ENCODE assay signal across 8 cellular contexts in the genomic region with DNA sequence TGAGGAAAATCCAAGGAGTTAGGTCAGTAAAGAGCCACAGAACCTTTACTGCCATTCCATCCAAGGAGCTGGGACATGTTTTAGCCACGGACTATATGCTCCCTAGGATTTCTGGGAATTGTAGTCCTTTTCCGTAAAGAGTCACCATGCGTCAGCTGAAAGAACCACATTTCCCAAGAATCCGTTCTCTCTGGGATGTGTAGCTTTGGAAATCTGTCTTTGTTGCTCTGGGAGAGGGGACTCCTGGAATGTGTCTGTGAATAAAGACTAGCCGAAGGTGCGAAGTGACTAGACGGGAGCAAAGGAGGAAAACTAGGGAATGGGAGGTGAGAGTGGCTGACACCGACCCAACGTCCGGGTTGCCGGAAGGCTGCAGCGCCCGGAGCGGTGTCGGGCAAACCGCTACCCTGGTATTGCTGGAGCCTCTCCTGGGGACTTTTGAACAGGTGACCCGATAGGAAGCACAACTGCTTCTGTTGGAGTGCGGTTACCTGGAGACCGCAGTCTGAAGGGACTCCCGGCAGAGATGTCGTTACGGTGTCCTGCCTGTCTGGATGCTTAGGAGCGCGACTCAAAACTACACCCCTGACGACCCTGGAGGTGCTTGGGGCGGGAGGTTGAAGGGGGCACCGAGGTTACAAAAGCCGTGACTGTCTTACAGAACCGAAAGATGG. TPM values are rescaled to one million over a fixed set of nuclear protein-coding genes. Genes with fewer than 3 reads are reported as not detected.
DNase-seq lines count a peak whose midpoint lies in the region; ATAC-seq and TF ChIP-seq lines count a peak whose summit lies in the region.

IFTAP (plus strand) TSS at position 187 of the 674 bp plus-strand sequence. CDS start 15,602 bp downstream, outside the sequence.

- peak; percentile 79 for ATAC-seq in HG03378 (IDR thresholded peaks at IDR 0.05; ENCODE audit: unreplicated experiment)
- peak; percentile 68 for ATAC-seq in activated CD8-positive, alpha-beta memory T cell treated with anti-CD3 and anti-CD28 coated beads, Interleukin-2, amount 10 ng/mL, durations not matched to agents 7 days and 5 days

- H3K27ac ChIP-seq in mesodermal cell (ENCODE audit: low read depth, low read length, severe bottlenecking) (peak within 1 kb of the TSS; percentile 38), stomach (peak within 1 kb of the TSS; percentile 27 to 83 (median 63))

- 0% methylated on average over 10 to 12 of the region's 29 CpGs for WGBS in mesodermal cell (ENCODE audit: insufficient coverage in 2 of 2), 2 experiments
- WGBS in stomach, 5 donors, result 0 to 3% (median 1%) methylated on average over 27 to 29 of the region's 29 CpGs

- peak within 1 kb of the TSS; percentile 86 for H3K4me3 Mint-ChIP-seq in activated CD8-positive, alpha-beta memory T cell treated with anti-CD3 and anti-CD28 coated beads, Interleukin-2, amount 10 ng/mL, durations not matched to agents 7 days and 5 days

- DNase-seq in AG09309 (ENCODE audit: low read depth) (peak; percentile 69), NCI-H510A treated with DMSO at 0.1 percent for 48 hours (lab: John Stamatoyannopoulos, UW) (peak; percentile 77), erythroblast (lab: John Stamatoyannopoulos, UW) (peak; percentile 79 to 86), stomach (peak; percentile 42)
- DNase-seq in activated CD8-positive, alpha-beta memory T cell treated with anti-CD3 and anti-CD28 coated beads, Interleukin-2, amount 10 ng/mL, durations not matched to agents 7 days and 5 days, result peak; percentile 51

- in situ Hi-C loops in GM18951 (cut with MboI; ENCODE audit: low sequenced_read_pairs, unreplicated experiment), result no loop called here

- peaks cover 0 to 18% (median 6%) of the 10 kb centered on the region in 3 donors for H3K27me3 ChIP-seq in stomach

- H3K27me3 Mint-ChIP-seq in activated CD8-positive, alpha-beta memory T cell treated with anti-CD3 and anti-CD28 coated beads, Interleukin-2, amount 10 ng/mL, durations not matched to agents 7 days and 5 days, result peaks cover 49% of the 10 kb centered on the region

- no peak for TF ChIP-seq EP300 in stomach (IDR thresholded peaks at IDR 0.05)

- H3K9me3 Mint-ChIP-seq in activated CD8-positive, alpha-beta memory T cell treated with anti-CD3 and anti-CD28 coated beads, Interleukin-2, amount 10 ng/mL, durations not matched to agents 7 days and 5 days (ENCODE audit: low read depth), result no peaks in the 10 kb centered on the region

- H3K36me3 ChIP-seq in mesodermal cell (ENCODE audit: control insufficient read depth, insufficient read depth, low read length) (no peaks in the 10 kb centered on the region), stomach (no peaks in the 10 kb centered on the region)

- peaks cover 6% of the 10 kb centered on the region for H3K4me1 Mint-ChIP-seq in activated CD8-positive, alpha-beta memory T cell treated with anti-CD3 and anti-CD28 coated beads, Interleukin-2, amount 10 ng/mL, durations not matched to agents 7 days and 5 days

- H3K27ac Mint-ChIP-seq in activated CD8-positive, alpha-beta memory T cell treated with anti-CD3 and anti-CD28 coated beads, Interleukin-2, amount 10 ng/mL, durations not matched to agents 7 days and 5 days, result no peak within 1 kb of the TSS

- no peak for TF ChIP-seq CTCF in AG09309 (IDR thresholded peaks at IDR 0.05; ENCODE audit: control insufficient read depth, insufficient read depth, low read depth, low read length, missing control alignments)
- TF ChIP-seq CTCF in stomach (IDR thresholded peaks at IDR 0.05), result peak in 1 of 7 experiments; percentile 30

- TF ChIP-seq POLR2A in GM18951 (IDR thresholded peaks at IDR 0.05; ENCODE audit: extremely low read depth, insufficient read depth, insufficient read length) (peak; percentile 16), erythroblast (IDR thresholded peaks at IDR 0.05; ENCODE audit: low read length) (peak; percentile 42), stomach (IDR thresholded peaks at IDR 0.05) (no peak)

- no peaks in the 10 kb centered on the region for H3K36me3 Mint-ChIP-seq in activated CD8-positive, alpha-beta memory T cell treated with anti-CD3 and anti-CD28 coated beads, Interleukin-2, amount 10 ng/mL, durations not matched to agents 7 days and 5 days

- CTCF ChIA-PET in activated CD8-positive, alpha-beta memory T cell treated with anti-CD3 and anti-CD28 coated beads, Interleukin-2, amount 10 ng/mL, durations not matched to agents 7 days and 5 days (lab: Charles Lee), result no interaction called here

- H3K4me1 ChIP-seq in mesodermal cell (ENCODE audit: control insufficient read depth, insufficient read depth, low read length, poor library complexity, severe bottlenecking) (peaks cover 4% of the 10 kb centered on the region), stomach (peaks cover 4 to 20% (median 15%) of the 10 kb centered on the region in 4 donors)

- H3K4me3 ChIP-seq in AG09309 (ENCODE audit: control insufficient read depth, low read depth, low read length) (peak within 1 kb of the TSS; percentile 94), mesodermal cell (ENCODE audit: extremely low read depth, insufficient read depth, low read length, poor library complexity, severe bottlenecking) (peak within 1 kb of the TSS; percentile 77), stomach (peak within 1 kb of the TSS; percentile 61 to 78 (median 76))

- intact Hi-C loops in stomach (cut with DNase I; ENCODE audit: low total_unique reads), result no loop called here

- H3K9me3 ChIP-seq in mesodermal cell (ENCODE audit: control insufficient read depth, low read length), result no peaks in the 10 kb centered on the region
- H3K9me3 ChIP-seq in stomach, result no peaks in the 10 kb centered on the region

RNA-seq across cellular contexts. Expression of gene IFTAP, which starts in this region (rescaled TPM):
- 1 to 10 TPM; 1.1 to 2.0 TPM for total RNA-seq in activated CD8-positive, alpha-beta memory T cell treated with anti-CD3 and anti-CD28 coated beads, Interleukin-2, amount 10 ng/mL, durations not matched to agents 7 days and 5 days
- 47.9 TPM for polyA plus RNA-seq in mesodermal cell (2013, experiment 1 of 2)
- polyA plus RNA-seq in mesodermal cell (2013, experiment 2 of 2), result 50.5 TPM
- total RNA-seq in stomach, result 10 to 100 TPM; 14.9 to 95.0 (median 28.6) TPM
- polyA plus RNA-seq in stomach, result 10 to 100 TPM; 23.5 to 33.5 (median 31.3) TPM

Comparison
In these comparisons a context has a peak if more than half of its experiments do, and no peak if none do; other contexts are left out.
1. Peak in every context shown above with its lines: DNase-seq, ATAC-seq, H3K4me3 ChIP-seq and H3K27ac ChIP-seq.
2. RNA of gene IFTAP (total RNA-seq): 14.9 to 95.0 TPM in stomach; 1.1 to 2.0 TPM in activated CD8-positive, alpha-beta memory T cell treated with anti-CD3 and anti-CD28 coated beads, Interleukin-2, amount 10 ng/mL, durations not matched to agents 7 days and 5 days; every median in the first group is over 4 times any median in the second.
3. POLR2A ChIP-seq: peak in GM18951 (single experiment) and erythroblast (single experiment); none in stomach (0 of 4).